In the genomic region with DNA sequence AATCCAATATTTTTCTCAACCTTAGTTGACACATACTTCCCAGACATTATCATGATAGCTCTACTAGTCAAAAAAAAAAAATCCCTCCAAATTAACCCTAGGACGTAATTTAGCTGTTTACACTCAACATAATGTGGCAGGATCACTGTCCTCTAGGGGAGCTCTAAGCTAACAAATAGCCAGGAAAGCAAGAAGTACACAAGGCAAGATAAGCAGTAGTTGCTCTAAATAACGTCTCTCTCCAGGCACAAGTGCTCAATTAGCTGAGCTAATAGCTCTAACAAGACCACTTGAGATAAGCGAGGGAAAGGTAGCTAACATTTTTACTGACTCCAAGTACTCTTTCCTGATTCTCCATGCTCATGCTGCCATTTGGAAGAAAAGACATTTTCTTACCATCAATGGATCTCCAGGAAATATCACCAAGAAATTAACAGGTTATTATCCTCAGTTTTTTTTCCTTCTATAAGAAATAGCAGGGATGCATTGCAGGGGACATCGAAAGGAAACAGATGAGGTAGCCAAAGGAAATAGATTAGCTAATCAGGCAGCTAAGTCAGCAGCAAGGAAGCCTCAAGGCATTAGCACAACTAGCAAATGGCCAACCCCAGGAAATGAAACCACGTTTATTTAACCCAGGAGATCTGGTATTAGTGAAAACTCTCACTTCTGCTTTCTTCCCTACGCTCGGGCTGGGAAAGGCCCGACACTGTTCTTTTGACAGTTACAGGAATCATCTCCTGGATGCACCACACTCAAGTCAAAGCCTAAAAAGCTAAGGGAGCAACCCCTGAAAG, we compare ENCODE assay signal across 9 cellular contexts.
DNase-seq lines count a peak whose midpoint lies in the region; ATAC-seq and TF ChIP-seq lines count a peak whose summit lies in the region.
"Had no signal": no experiment of that assay in that cellular context is flagged by ENCODE, and none has a peak within 500 bp of the region (broad histone marks: within the 10 kb centered on the region; RNA-seq: fewer than 3 reads in every experiment).

No MANE protein-coding gene starts in this region.

- H3K9ac ChIP-seq in IMR-90 (ENCODE audit: low read depth, low read length) = no peak overlapping the region

- intact Hi-C loops in IMR-90 (cut with micrococcal nuclease) = no loop called here

- no CpG with 5 or more reads among the region's 8 CpGs for WGBS in IMR-90 (ENCODE audit: extremely low coverage in 2 of 2, insufficient read length in 1 of 2), 2 experiments

- H2BK15ac ChIP-seq in IMR-90 (ENCODE audit: low read depth, low read length) = no peak overlapping the region

- no peaks in the 10 kb centered on the region for H3K9me1 ChIP-seq in IMR-90 (ENCODE audit: insufficient read depth, low read length)

- no peak overlapping the region for H2AK9ac ChIP-seq in IMR-90 (replicated peaks; ENCODE audit: low read depth, low read length, poor library complexity)

- BruUV-seq in IMR-90 (replicated peaks; lab: Mats Ljungman, UMichigan) = no TSS peak

- H4K8ac ChIP-seq in IMR-90 (ENCODE audit: low read depth in 2 of 2, low read length in 2 of 2) = no peak overlapping the region

- H3K27me3 ChIP-seq in IMR-90 (ENCODE audit: control insufficient read depth, insufficient read depth, low read length) = no peaks in the 10 kb centered on the region
- no peaks in the 10 kb centered on the region for H3K27me3 ChIP-seq in WERI-Rb-1 (ENCODE audit: insufficient read depth, low read depth, severe bottlenecking)
- H3K27me3 ChIP-seq: suprapubic skin had no signal

- no peak overlapping the region for H3K4ac ChIP-seq in IMR-90 (ENCODE audit: low read depth, low read length)

- H3K56ac ChIP-seq in IMR-90 (ENCODE audit: extremely low read depth, insufficient read depth, low read length) = no peak overlapping the region

- CTCF ChIA-PET in IMR-90 (lab: Yijun Ruan, JAX) = no interaction called here

- no peaks in the 10 kb centered on the region for H3K9me3 ChIP-seq in IMR-90 (ENCODE audit: control insufficient read depth, insufficient read depth, low read length)
- no peaks in the 10 kb centered on the region for H3K9me3 ChIP-seq in WERI-Rb-1 (ENCODE audit: severe bottlenecking)
- H3K9me3 ChIP-seq: suprapubic skin had no signal

- no peak overlapping the region for H3K23ac ChIP-seq in IMR-90 (ENCODE audit: low read depth, low read length)

- no peak for TF ChIP-seq RAD21 in IMR-90 (IDR thresholded peaks at IDR 0.05; ENCODE audit: low read length)

- H4K20me1 ChIP-seq in IMR-90 (ENCODE audit: insufficient read depth, low read length) = no peaks in the 10 kb centered on the region

- in situ Hi-C loops in IMR-90 (cut with MboI; ENCODE audit: low sequenced_read_pairs) = no loop called here

- dilution Hi-C loops in IMR-90 (cut with HindIII; ENCODE audit: low sequenced_read_pairs, unreplicated experiment) = no loop called here

- H3K27ac ChIP-seq in IMR-90 (ENCODE audit: insufficient read depth, low read length) = no peak overlapping the region
- no peak overlapping the region for H3K27ac ChIP-seq in WERI-Rb-1
- H3K27ac ChIP-seq: suprapubic skin had no signal

- no peaks in the 10 kb centered on the region for H3K79me1 ChIP-seq in IMR-90 (ENCODE audit: low read depth in 1 of 2, low read length in 2 of 2)

- POLR2A ChIA-PET in IMR-90 (lab: Charles Lee; ENCODE audit: unreplicated experiment) = no interaction called here

- H3K4me1 ChIP-seq in IMR-90 (ENCODE audit: control insufficient read depth, insufficient read depth, low read length) = no peaks in the 10 kb centered on the region
- H3K4me1 ChIP-seq: suprapubic skin had no signal

- H3K36me3 ChIP-seq in IMR-90 (ENCODE audit: control insufficient read depth, insufficient read depth, low read length) (no peaks in the 10 kb centered on the region), WERI-Rb-1 (no peaks in the 10 kb centered on the region)
- H3K36me3 ChIP-seq: suprapubic skin had no signal

- no peak for ATAC-seq in IMR-90 (ENCODE audit: low read depth)

- TF ChIP-seq POLR2A in IMR-90 (IDR thresholded peaks at IDR 0.05; ENCODE audit: low read depth, low read length) = no peak

- H4K91ac ChIP-seq in IMR-90 (ENCODE audit: insufficient read depth, low read depth, low read length) = no peak overlapping the region

- no peak overlapping the region for H3K14ac ChIP-seq in IMR-90 (replicated peaks; ENCODE audit: low read depth, low read length)

- H3K4me3 ChIP-seq in IMR-90 (ENCODE audit: insufficient read depth, low read depth, low read length) (no peak overlapping the region), WERI-Rb-1 (ENCODE audit: low read depth, low read length) (no peak overlapping the region)
- H3K4me3 ChIP-seq: suprapubic skin had no signal

- no peak overlapping the region for H2BK20ac ChIP-seq in IMR-90 (ENCODE audit: low read depth, low read length)

- no peak overlapping the region for H2BK5ac ChIP-seq in IMR-90 (ENCODE audit: low read depth, low read length, poor library complexity, severe bottlenecking)

- no peak overlapping the region for H4K5ac ChIP-seq in IMR-90 (ENCODE audit: low read depth, low read length)

- H3K4me2 ChIP-seq in IMR-90 (ENCODE audit: low read depth, low read length) = no peak overlapping the region

- DNase-seq in NCI-H2196 (lab: John Stamatoyannopoulos, UW; ENCODE audit: unreplicated experiment) (peak; percentile 20), NCI-H2196 treated with DMSO at 0.1 percent for 48 hours (lab: John Stamatoyannopoulos, UW; ENCODE audit: unreplicated experiment) (no peak), IMR-90 (no peak), WERI-Rb-1 (no peak), pons (ENCODE audit: low spot score) (peak; percentile 38), germinal center (ENCODE audit: low spot score) (no peak), inferior parietal cortex (ENCODE audit: extremely low spot score) (no peak), NCI-H128 (lab: John Stamatoyannopoulos, UW; ENCODE audit: unreplicated experiment) (no peak)

- H3K18ac ChIP-seq in IMR-90 (ENCODE audit: low read depth, low read length) = no peak overlapping the region

- no peak overlapping the region for H2AK5ac ChIP-seq in IMR-90 (ENCODE audit: low read depth, low read length)

- TF ChIP-seq CTCF in IMR-90 (conservative IDR thresholded peaks at IDR 0.05; ENCODE audit: low read depth, low read length) (0 out of 2 replicates have a peak, but pooled peaks have one; percentile 6), WERI-Rb-1 (IDR thresholded peaks at IDR 0.05; ENCODE audit: low read depth, low read length) (peak; percentile 43)

- H2BK120ac ChIP-seq in IMR-90 (ENCODE audit: low read depth, low read length) = no peak overlapping the region

- H2AFZ ChIP-seq in IMR-90 (replicated peaks; ENCODE audit: low read length, poor library complexity) = no peak overlapping the region

TF ChIP-seq in IMR-90, 13 proteins besides CTCF, POLR2A, EP300 and RAD21:
- TF ChIP-seq RFX5 (IDR thresholded peaks at IDR 0.05; ENCODE audit: low read depth, low read length) (no peak), MAZ (IDR thresholded peaks at IDR 0.05; ENCODE audit: borderline replicate concordance, low read depth, low read length) (no peak), SMC3 (IDR thresholded peaks at IDR 0.05; ENCODE audit: low read depth, low read length) (no peak), USF2 (IDR thresholded peaks at IDR 0.05; ENCODE audit: low read depth, low read length) (no peak), CHD1 (IDR thresholded peaks at IDR 0.05; ENCODE audit: low read depth, low read length) (no peak), FOS (IDR thresholded peaks at IDR 0.05; ENCODE audit: low read depth, low read length) (no peak), NFE2L2 (IDR thresholded peaks at IDR 0.05; ENCODE audit: low read depth, low read length) (no peak), CEBPB (IDR thresholded peaks at IDR 0.05; ENCODE audit: low read depth, low read length) (no peak), BHLHE40 (IDR thresholded peaks at IDR 0.05; ENCODE audit: low read depth, low read length) (no peak)
- TF ChIP-seq, protein P1, sequence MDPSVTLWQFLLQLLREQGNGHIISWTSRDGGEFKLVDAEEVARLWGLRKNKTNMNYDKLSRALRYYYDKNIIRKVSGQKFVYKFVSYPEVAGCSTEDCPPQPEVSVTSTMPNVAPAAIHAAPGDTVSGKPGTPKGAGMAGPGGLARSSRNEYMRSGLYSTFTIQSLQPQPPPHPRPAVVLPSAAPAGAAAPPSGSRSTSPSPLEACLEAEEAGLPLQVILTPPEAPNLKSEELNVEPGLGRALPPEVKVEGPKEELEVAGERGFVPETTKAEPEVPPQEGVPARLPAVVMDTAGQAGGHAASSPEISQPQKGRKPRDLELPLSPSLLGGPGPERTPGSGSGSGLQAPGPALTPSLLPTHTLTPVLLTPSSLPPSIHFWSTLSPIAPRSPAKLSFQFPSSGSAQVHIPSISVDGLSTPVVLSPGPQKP (IDR thresholded peaks at IDR 0.05; ENCODE audit: borderline replicate concordance, low read depth, low read length) = no peak

Comparison
In these comparisons a context has a peak if more than half of its experiments do, and no peak if none do; other contexts are left out.
1. DNase-seq: peak in NCI-H2196 (single experiment) and pons (single experiment); none in NCI-H2196 treated with DMSO at 0.1 percent for 48 hours (single experiment), IMR-90 (single experiment), WERI-Rb-1 (single experiment), germinal center (single experiment), inferior parietal cortex (single experiment) and NCI-H128 (single experiment).